ENCODE assay signal across 20 cellular contexts in the genomic region with DNA sequence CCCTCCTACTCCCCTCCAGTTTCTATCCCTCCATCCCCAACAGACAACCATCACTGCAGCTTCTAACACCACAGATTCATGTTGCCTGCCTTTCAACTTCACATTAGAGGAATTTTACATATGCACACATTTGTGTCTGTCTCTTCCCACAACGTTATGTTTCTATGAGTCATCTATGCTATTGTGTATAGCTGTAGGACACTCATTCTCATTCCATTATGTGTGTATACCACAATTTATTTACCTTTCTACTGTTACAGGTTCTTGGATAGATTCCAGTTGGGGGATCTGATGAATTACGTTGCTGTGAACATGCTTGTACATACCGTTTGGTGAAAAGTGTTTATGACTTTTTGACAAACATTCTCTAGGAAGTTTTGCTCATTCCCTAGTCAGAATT.
DNase-seq lines count a peak whose midpoint lies in the region; ATAC-seq and TF ChIP-seq lines count a peak whose summit lies in the region.
"Had no signal": no experiment of that assay in that cellular context is flagged by ENCODE, and none has a peak within 500 bp of the region (broad histone marks: within the 10 kb centered on the region; RNA-seq: fewer than 3 reads in every experiment).

No MANE protein-coding gene starts in this region.

- no peak for ATAC-seq in HG03469 (IDR thresholded peaks at IDR 0.05; ENCODE audit: unreplicated experiment)
- ATAC-seq: left cardiac atrium had no signal

- no peak for TF ChIP-seq CTCF in RWPE1 (conservative IDR thresholded peaks at IDR 0.05; ENCODE audit: low read depth)

- CTCF ChIA-PET in RWPE1 (lab: Yijun Ruan, JAX): no interaction called here

- peak; percentile 1 for DNase-seq in NCI-H748 (lab: John Stamatoyannopoulos, UW; ENCODE audit: unreplicated experiment)
- no peak for DNase-seq in NCI-H748 treated with DMSO at 0.1 percent for 48 hours (lab: John Stamatoyannopoulos, UW)
- peak; percentile 8 for DNase-seq in RWPE1 (ENCODE audit: low spot score)
- peak; percentile 43 for DNase-seq in fibroblast of gingiva (ENCODE audit: low read depth)
- no peak for DNase-seq in NCI-H1105 (lab: John Stamatoyannopoulos, UW)
- DNase-seq in activated CD8-positive, alpha-beta memory T cell treated with anti-CD3 and anti-CD28 coated beads, Interleukin-2, amount 50 U/mL, for 4 hours: no peak
- no peak for DNase-seq in activated gamma-delta T cell (lab: John Stamatoyannopoulos, UW)
- DNase-seq: activated naive CD4-positive, alpha-beta T cell treated with anti-CD3 and anti-CD28 coated beads, Interleukin-2, amount 50 U/mL, for 16 hours; C1 segment of cervical spinal cord; DMS79; esophagus squamous epithelium; left cardiac atrium; midbrain; NCI-H187; NCI-H69; Peyer's patch; stimulated activated naive CD4-positive, alpha-beta T cell; transverse colon had no signal

- POLR2A ChIA-PET in RWPE1 (lab: Yijun Ruan, JAX; ENCODE audit: low non-redundant PET): no interaction called here

- H3K27ac ChIP-seq in RWPE1: no peak overlapping the region
- H3K27ac ChIP-seq: esophagus squamous epithelium, Peyer's patch, right atrium auricular region, transverse colon had no signal

Comparison
In these comparisons a context has a peak if more than half of its experiments do, and no peak if none do; other contexts are left out.
1. DNase-seq: peak in NCI-H748 (single experiment), RWPE1 (single experiment) and fibroblast of gingiva (single experiment); none in NCI-H748 treated with DMSO at 0.1 percent for 48 hours (single experiment), NCI-H1105 (single experiment), activated CD8-positive, alpha-beta memory T cell treated with anti-CD3 and anti-CD28 coated beads, Interleukin-2, amount 50 U/mL, for 4 hours (single experiment) and activated gamma-delta T cell (single experiment).